21 cellular contexts compared by ENCODE assay signal in genomic region chr15:80509800-80510199, GRCh38.
"Had no signal": no experiment of that assay in that cellular context is flagged by ENCODE, and none has a peak within 500 bp of the region (broad histone marks: within the 10 kb centered on the region; RNA-seq: fewer than 3 reads in every experiment).

No MANE protein-coding gene starts in this region.

- H3K27ac ChIP-seq: foreskin keratinocyte, upper lobe of left lung had no signal

- H3K4me3 ChIP-seq: upper lobe of left lung had no signal

- H3K36me3 ChIP-seq: upper lobe of left lung had no signal

- H3K4me1 ChIP-seq: foreskin keratinocyte had no signal

- DNase-seq: anterior cingulate cortex; cerebellar nuclear complex; effector memory CD4-positive, alpha-beta T cell; foreskin keratinocyte; glutamatergic neuron; hypothalamus; left ventricle myocardium superior; natural killer cell; posterior cingulate gyrus; retina; SHP77 treated with DMSO at 0.1 percent for 48 hours; stimulated activated CD4-positive, alpha-beta T cell treated with anti-CD3 and anti-CD28 coated beads, Interleukin-12 subunit alpha, Interleukin-12 subunit beta, amount 100 ng/mL, for 4 hours; stimulated activated naive CD4-positive, alpha-beta T cell; T-helper 1 cell; T1000; upper lobe of left lung had no signal

- H3K4me1 Mint-ChIP-seq: activated naive CD4-positive, alpha-beta T cell treated with anti-CD3 and anti-CD28 coated beads, Interleukin-2, amount 50 U/mL, for 24 hours; memory B cell; natural killer cell had no signal

- H3K27me3 Mint-ChIP-seq: activated naive CD4-positive, alpha-beta T cell treated with anti-CD3 and anti-CD28 coated beads, Interleukin-2, amount 50 U/mL, for 24 hours had no signal

- H3K27ac Mint-ChIP-seq: activated naive CD4-positive, alpha-beta T cell treated with anti-CD3 and anti-CD28 coated beads, Interleukin-2, amount 50 U/mL, for 24 hours; activated T-helper 2 cell treated with anti-CD3 and anti-CD28 coated beads, Interferon-gamma antibody, Interleukin-2, Interleukin-4, amounts not matched to agents 10 μg/mL and 5 μg/mL and 100 μg/mL, durations not matched to agents 14 hours and 24 hours and 36 hours; dendritic cell treated with granulocyte-macrophage colony-stimulating factor and Interleukin-4, amounts not matched to agents 40 ng/mL and 50 ng/mL, for 4 days; memory B cell; natural killer cell had no signal

- H3K9me3 Mint-ChIP-seq: activated naive CD4-positive, alpha-beta T cell treated with anti-CD3 and anti-CD28 coated beads, Interleukin-2, amount 50 U/mL, for 24 hours; dendritic cell treated with granulocyte-macrophage colony-stimulating factor and Interleukin-4, amounts not matched to agents 40 ng/mL and 50 ng/mL, for 4 days; natural killer cell had no signal

- H3K4me3 Mint-ChIP-seq: activated naive CD4-positive, alpha-beta T cell treated with anti-CD3 and anti-CD28 coated beads, Interleukin-2, amount 50 U/mL, for 24 hours; dendritic cell treated with granulocyte-macrophage colony-stimulating factor and Interleukin-4, amounts not matched to agents 40 ng/mL and 50 ng/mL, for 4 days; memory B cell; natural killer cell had no signal

- ATAC-seq: foreskin keratinocyte, left ventricle myocardium superior, natural killer cell, SK-N-SH treated with all-trans-retinoic acid at 6 μM for 48 hours had no signal

- H3K36me3 Mint-ChIP-seq: activated naive CD4-positive, alpha-beta T cell treated with anti-CD3 and anti-CD28 coated beads, Interleukin-2, amount 50 U/mL, for 24 hours; memory B cell; natural killer cell had no signal

- H3K27me3 ChIP-seq: foreskin keratinocyte, upper lobe of left lung had no signal
